In genomic region chr6:146856296-146856695, GRCh38 we compare ENCODE assay signal across 12 cellular contexts.
A peak's percentile ranks its signal among the peaks of the same experiment; 100 is the strongest.
DNase-seq lines count a peak whose midpoint lies in the region; ATAC-seq and TF ChIP-seq lines count a peak whose summit lies in the region.
"Had no signal": no experiment of that assay in that cellular context is flagged by ENCODE, and none has a peak within 500 bp of the region (broad histone marks: within the 10 kb centered on the region; RNA-seq: fewer than 3 reads in every experiment).

No MANE protein-coding gene starts in this region.

- ATAC-seq in activated CD8-positive, alpha-beta memory T cell treated with anti-CD3 and anti-CD28 coated beads, Interleukin-2, amount 10 ng/mL, durations not matched to agents 7 days and 5 days: peak; percentile 40
- ATAC-seq in GM21526 (IDR thresholded peaks at IDR 0.05; ENCODE audit: low FRiP score, unreplicated experiment) (peak; percentile 35), HG03108 (IDR thresholded peaks at IDR 0.05; ENCODE audit: unreplicated experiment) (peak; percentile 55), Right ventricle myocardium superior (ENCODE audit: poor library complexity) (no peak)

- no peak overlapping the region for H3K4me3 ChIP-seq in parathyroid adenoma (ENCODE audit: low read depth, low read length)

- intact Hi-C loops in Right ventricle myocardium superior (cut with DNase I): loop anchor here (5.0 kb wide), 1 partner anchor 426 kb away; no protein-coding TSS in a partner anchor

- no peaks in the 10 kb centered on the region for H3K79me2 ChIP-seq in parathyroid adenoma

- peaks cover 47% of the 10 kb centered on the region for H3K4me1 Mint-ChIP-seq in activated CD8-positive, alpha-beta memory T cell treated with anti-CD3 and anti-CD28 coated beads, Interleukin-2, amount 10 ng/mL, durations not matched to agents 7 days and 5 days

- peaks cover 7% of the 10 kb centered on the region for H3K36me3 Mint-ChIP-seq in activated CD8-positive, alpha-beta memory T cell treated with anti-CD3 and anti-CD28 coated beads, Interleukin-2, amount 10 ng/mL, durations not matched to agents 7 days and 5 days

- DNase-seq in activated CD8-positive, alpha-beta memory T cell treated with anti-CD3 and anti-CD28 coated beads, Interleukin-2, amount 10 ng/mL, durations not matched to agents 7 days and 5 days: peak; percentile 66
- DNase-seq in activated CD8-positive, alpha-beta memory T cell treated with anti-CD3 and anti-CD28 coated beads for 24 hours: no peak
- DNase-seq in Right ventricle myocardium superior (no peak), nucleus accumbens (lab: John Stamatoyannopoulos, UW) (no peak), AG08395 (ENCODE audit: low spot score) (no peak)
- DNase-seq: activated effector memory CD4-positive, alpha-beta T cell treated with anti-CD3 and anti-CD28 coated beads, Interleukin-2, amount 50 U/mL, for 16 hours; DMS79 treated with DMSO at 0.1 percent for 48 hours; islet precursor cell; substantia nigra had no signal

- no peaks in the 10 kb centered on the region for H3K27me3 ChIP-seq in parathyroid adenoma (ENCODE audit: control insufficient read depth, insufficient read depth, low read length)

- H3K27ac Mint-ChIP-seq in activated CD8-positive, alpha-beta memory T cell treated with anti-CD3 and anti-CD28 coated beads, Interleukin-2, amount 10 ng/mL, durations not matched to agents 7 days and 5 days: no peak overlapping the region

- H3K4me1 ChIP-seq in parathyroid adenoma: peaks cover 36% of the 10 kb centered on the region

- TF ChIP-seq CTCF in parathyroid adenoma (IDR thresholded peaks at IDR 0.05): no peak

- H3K4me3 Mint-ChIP-seq in activated CD8-positive, alpha-beta memory T cell treated with anti-CD3 and anti-CD28 coated beads, Interleukin-2, amount 10 ng/mL, durations not matched to agents 7 days and 5 days: no peak overlapping the region

- H3K27ac ChIP-seq in parathyroid adenoma: peak overlapping the region; percentile 98

- CTCF ChIA-PET in activated CD8-positive, alpha-beta memory T cell treated with anti-CD3 and anti-CD28 coated beads, Interleukin-2, amount 10 ng/mL, durations not matched to agents 7 days and 5 days (lab: Charles Lee): no interaction called here

- no peak overlapping the region for H3K4me2 ChIP-seq in parathyroid adenoma (ENCODE audit: low read length)

- H3K36me3 ChIP-seq in parathyroid adenoma (ENCODE audit: control insufficient read depth, insufficient read depth, low read length): no peaks in the 10 kb centered on the region

- no peaks in the 10 kb centered on the region for H3K9me3 ChIP-seq in parathyroid adenoma (ENCODE audit: control insufficient read depth, low read length)

- peaks cover 26% of the 10 kb centered on the region for H3K27me3 Mint-ChIP-seq in activated CD8-positive, alpha-beta memory T cell treated with anti-CD3 and anti-CD28 coated beads, Interleukin-2, amount 10 ng/mL, durations not matched to agents 7 days and 5 days

- H3K9ac ChIP-seq in parathyroid adenoma: no peak overlapping the region

- H3K9me3 Mint-ChIP-seq in activated CD8-positive, alpha-beta memory T cell treated with anti-CD3 and anti-CD28 coated beads, Interleukin-2, amount 10 ng/mL, durations not matched to agents 7 days and 5 days (ENCODE audit: low read depth): peaks cover 9% of the 10 kb centered on the region

- peak overlapping the region; percentile 31 for H2AFZ ChIP-seq in parathyroid adenoma
